Comparison of ENCODE assay signal across 8 cellular contexts in genomic region chr4:119629142-119629471, GRCh38. TPM values are rescaled to one million over a fixed set of nuclear protein-coding genes. Genes with fewer than 3 reads are reported as not detected.
DNase-seq lines count a peak whose midpoint lies in the region; ATAC-seq and TF ChIP-seq lines count a peak whose summit lies in the region.

No MANE protein-coding gene starts in this region.

- peak overlapping the region; percentile 86 for H2AFZ ChIP-seq in PC-9

- no peaks in the 10 kb centered on the region for H3K27me3 ChIP-seq in PC-9 (ENCODE audit: insufficient read depth, low read depth)

- no peaks in the 10 kb centered on the region for H3K36me3 ChIP-seq in PC-9 (ENCODE audit: low read depth)

- no peak; the same call in 1 of the 2 replicates for TF ChIP-seq CTCF in HFFc6 (IDR thresholded peaks at IDR 0.05)
- no peak for TF ChIP-seq CTCF in PC-9 (conservative IDR thresholded peaks at IDR 0.05)
- TF ChIP-seq CTCF in fibroblast of mammary gland (conservative IDR thresholded peaks at IDR 0.05; ENCODE audit: control insufficient read depth, insufficient read depth, low read depth, low read length) = no peak
- no peak for TF ChIP-seq CTCF in progenitor cell of endocrine pancreas (IDR thresholded peaks at IDR 0.05; ENCODE audit: unreplicated experiment)

- no peaks in the 10 kb centered on the region for H3K9me3 ChIP-seq in PC-9 (ENCODE audit: insufficient read depth, low read depth)

- H3K27ac Mint-ChIP-seq in HFFc6 = peak overlapping the region; percentile 42
- H3K27ac Mint-ChIP-seq in progenitor cell of endocrine pancreas = peak overlapping the region; percentile 81

- ATAC-seq in GM18519 (IDR thresholded peaks at IDR 0.05; ENCODE audit: low FRiP score, unreplicated experiment) = peak; percentile 21

- no TSS peak for BruUV-seq in PC-9 (replicated peaks; lab: Mats Ljungman, UMichigan)

- POLR2A ChIA-PET in PC-9 (lab: Charles Lee; ENCODE audit: unreplicated experiment) = no interaction called here

- CTCF ChIA-PET in PC-9 (lab: Charles Lee) = interaction anchor here (0.8 to 1.0 kb wide), 3 partner anchors 71 to 165 kb away, joined by 3 to 4 read pairs (median 3); no protein-coding TSS in a partner anchor

- no peak overlapping the region for H3K27ac ChIP-seq in PC-9

- H3K4me2 ChIP-seq in PC-9 = peak overlapping the region; percentile 87

- H3K4me3 ChIP-seq in PC-9 = peak overlapping the region; percentile 68
- peak overlapping the region; percentile 72 for H3K4me3 ChIP-seq in fibroblast of mammary gland (ENCODE audit: control insufficient read depth, low read depth, low read length)

- no peaks in the 10 kb centered on the region for H3K79me2 ChIP-seq in PC-9 (ENCODE audit: low read depth)

- DNase-seq in HFFc6 (no peak), PC-9 (no peak), fibroblast of mammary gland (ENCODE audit: low read depth) (no peak), progenitor cell of endocrine pancreas (ENCODE audit: low spot score, unreplicated experiment) (no peak), GM19240 (ENCODE audit: insufficient read length, low spot score) (no peak), DMS153 treated with DMSO at 0.1 percent for 48 hours (lab: John Stamatoyannopoulos, UW; ENCODE audit: unreplicated experiment) (no peak), DMS 273 treated with DMSO at 0.1 percent for 48 hours (lab: John Stamatoyannopoulos, UW) (no peak)

- no peaks in the 10 kb centered on the region for H3K36me3 Mint-ChIP-seq in HFFc6 (ENCODE audit: low read depth)
- no peaks in the 10 kb centered on the region for H3K36me3 Mint-ChIP-seq in progenitor cell of endocrine pancreas (ENCODE audit: insufficient read depth)

- H3K4me3 Mint-ChIP-seq in HFFc6 = peak overlapping the region; percentile 92
- peak overlapping the region; percentile 97 for H3K4me3 Mint-ChIP-seq in progenitor cell of endocrine pancreas (ENCODE audit: low read depth)

- H3K9me2 ChIP-seq in PC-9 (ENCODE audit: insufficient read depth) = no peaks in the 10 kb centered on the region

- H3F3A ChIP-seq in PC-9 (ENCODE audit: insufficient read depth, low read depth) = no peaks in the 10 kb centered on the region

- H3K4me1 ChIP-seq in PC-9 (replicated peaks; ENCODE audit: insufficient read depth) = peaks cover 24% of the 10 kb centered on the region

- no peaks in the 10 kb centered on the region for H3K9me3 Mint-ChIP-seq in HFFc6
- no peaks in the 10 kb centered on the region for H3K9me3 Mint-ChIP-seq in progenitor cell of endocrine pancreas (ENCODE audit: low read depth)

- intact Hi-C loops in PC-9 (cut with micrococcal nuclease; ENCODE audit: unreplicated experiment) = loop anchor here (2.0 to 5.0 kb wide), 3 partner anchors 72 to 317 kb away; no protein-coding TSS in a partner anchor

- H4K20me1 ChIP-seq in PC-9 (ENCODE audit: insufficient read depth) = no peaks in the 10 kb centered on the region

- peaks cover 3% of the 10 kb centered on the region; the same call in 1 of the 2 replicates for H3K27me3 Mint-ChIP-seq in HFFc6 (ENCODE audit: insufficient read depth)
- no peaks in the 10 kb centered on the region for H3K27me3 Mint-ChIP-seq in progenitor cell of endocrine pancreas

- H3K4me1 Mint-ChIP-seq in HFFc6 (ENCODE audit: low read depth) (peaks cover 37% of the 10 kb centered on the region), progenitor cell of endocrine pancreas (ENCODE audit: low read depth) (peaks cover 11% of the 10 kb centered on the region)

RNA-seq across cellular contexts. Expression of gene PDE5A, which starts 0.5 kb away (rescaled TPM):
- 10 to 100 TPM; 13.3 to 23.2 (median 18.6) TPM for total RNA-seq in HFFc6 (2021; fragmentation: NEBNext Ultra II Directional; extraction: Animal tissue kit (Norgen Biotek cat#: 25700))
- total RNA-seq in PC-9 (2021) (7.9 and 8.5 TPM in 2 replicates), progenitor cell of endocrine pancreas (44.6 and 51.9 TPM in 2 replicates)
